ENCODE assay signal across 12 cellular contexts in the genomic region with DNA sequence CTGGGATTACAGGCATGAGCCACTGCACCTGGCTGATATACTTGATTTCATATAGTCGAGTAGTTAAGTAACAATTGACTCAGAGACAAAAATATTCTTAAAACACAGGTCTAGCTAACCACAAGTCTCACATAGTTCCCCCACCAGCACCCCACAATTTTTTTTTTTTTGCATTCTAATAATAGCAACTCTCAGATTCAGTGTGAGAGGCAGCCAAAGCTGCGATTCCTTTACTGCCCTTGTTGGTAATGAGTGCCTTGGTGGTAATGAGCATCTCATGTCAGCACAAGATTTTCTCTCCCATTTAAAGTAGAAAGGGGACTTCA.
DNase-seq lines count a peak whose midpoint lies in the region; ATAC-seq and FAIRE-seq lines count a peak whose summit lies in the region.
"Had no signal": no experiment of that assay in that cellular context is flagged by ENCODE, and none has a peak within 500 bp of the region (broad histone marks: within the 10 kb centered on the region; RNA-seq: fewer than 3 reads in every experiment).

No MANE protein-coding gene starts in this region.

- H4K20me1 ChIP-seq in GM23248 (ENCODE audit: insufficient read depth), result no peaks in the 10 kb centered on the region

- H3K4me3 Mint-ChIP-seq in memory B cell, result no peak overlapping the region
- no peak overlapping the region for H3K4me3 Mint-ChIP-seq in activated T-cell treated with anti-CD3 and anti-CD28 coated beads, Interleukin-2, amount 50 U/mL, for 24 hours
- H3K4me3 Mint-ChIP-seq: activated T-helper 17 cell treated with anti-CD3 and anti-CD28 coated beads, Interleukin-2, amount 50 U/mL, for 72 hours had no signal

- FAIRE-seq in small intestine (lab: Jason Lieb, UNC), result no peak

- H3K27ac ChIP-seq in GM23248, result no peak overlapping the region
- no peak overlapping the region for H3K27ac ChIP-seq in small intestine (ENCODE audit: low read depth in 1 of 2, low read length in 1 of 2)
- H3K27ac ChIP-seq: hepatocyte had no signal

- in situ Hi-C loops in GM23248 (cut with MboI), result no loop called here

- DNase-seq in HCEC 1CT (peak; percentile 71), memory B cell (ENCODE audit: low spot score in 2 of 2) (no peak), LoVo (ENCODE audit: low spot score) (no peak), GM23248 (no peak), small intestine (no peak)
- no peak for DNase-seq in activated T-cell treated with anti-CD3 and anti-CD28 coated beads, Interleukin-2, amount 50 U/mL, for 24 hours
- DNase-seq: cortex of kidney, T1000 had no signal

- 55 to 60% methylated on average over 2 of the region's 2 CpGs for WGBS in GM23248 (ENCODE audit: low coverage in 1 of 2, low lambda C conversion rate in 2 of 2, missing lambda C conversion rate in 2 of 2), 2 experiments
- WGBS in small intestine, 3 donors, result 58 to 81% (median 69%) methylated on average over 2 of the region's 2 CpGs

- H3K27me3 Mint-ChIP-seq in memory B cell, result peaks cover 4% of the 10 kb centered on the region
- peaks cover 23% of the 10 kb centered on the region for H3K27me3 Mint-ChIP-seq in activated T-cell treated with anti-CD3 and anti-CD28 coated beads, Interleukin-2, amount 50 U/mL, for 24 hours

- no peaks in the 10 kb centered on the region for H3K9me3 ChIP-seq in GM23248 (ENCODE audit: low read depth)
- no peaks in the 10 kb centered on the region for H3K9me3 ChIP-seq in small intestine (ENCODE audit: control insufficient read depth, low read depth)

- peaks cover 11% of the 10 kb centered on the region for H3K4me1 Mint-ChIP-seq in memory B cell
- peaks cover 10% of the 10 kb centered on the region for H3K4me1 Mint-ChIP-seq in activated T-cell treated with anti-CD3 and anti-CD28 coated beads, Interleukin-2, amount 50 U/mL, for 24 hours (ENCODE audit: low read depth)

- peaks cover 85% of the 10 kb centered on the region for H3K4me1 ChIP-seq in GM23248 (ENCODE audit: insufficient read depth)
- peaks cover 0 to 22% of the 10 kb centered on the region in 2 donors for H3K4me1 ChIP-seq in small intestine (ENCODE audit: control insufficient read depth in 2 of 2, insufficient read depth in 1 of 2, low read depth in 1 of 2, low read length in 1 of 2)

- H3K27ac Mint-ChIP-seq in memory B cell, result peak overlapping the region; percentile 31
- no peak overlapping the region for H3K27ac Mint-ChIP-seq in activated T-cell treated with anti-CD3 and anti-CD28 coated beads, Interleukin-2, amount 50 U/mL, for 24 hours
- H3K27ac Mint-ChIP-seq: activated T-helper 17 cell treated with anti-CD3 and anti-CD28 coated beads, Interleukin-2, amount 50 U/mL, for 72 hours had no signal

- H3K36me3 Mint-ChIP-seq in memory B cell, result no peaks in the 10 kb centered on the region
- H3K36me3 Mint-ChIP-seq in activated T-cell treated with anti-CD3 and anti-CD28 coated beads, Interleukin-2, amount 50 U/mL, for 24 hours (ENCODE audit: low read depth), result no peaks in the 10 kb centered on the region

- no peaks in the 10 kb centered on the region for H3K9me3 Mint-ChIP-seq in memory B cell
- H3K9me3 Mint-ChIP-seq in activated T-cell treated with anti-CD3 and anti-CD28 coated beads, Interleukin-2, amount 50 U/mL, for 24 hours, result no peaks in the 10 kb centered on the region
- H3K9me3 Mint-ChIP-seq: activated T-helper 17 cell treated with anti-CD3 and anti-CD28 coated beads, Interleukin-2, amount 50 U/mL, for 72 hours had no signal

- no peak overlapping the region for H3K9ac ChIP-seq in GM23248

- no peaks in the 10 kb centered on the region for H3K36me3 ChIP-seq in GM23248 (ENCODE audit: low read depth)
- no peaks in the 10 kb centered on the region for H3K36me3 ChIP-seq in small intestine (ENCODE audit: control insufficient read depth in 2 of 2, insufficient read depth in 2 of 2, low read length in 2 of 2)

- peaks cover 63% of the 10 kb centered on the region for H3F3A ChIP-seq in GM23248 (ENCODE audit: insufficient read depth)

- H2AFZ ChIP-seq in GM23248, result no peak overlapping the region
- H2AFZ ChIP-seq: hepatocyte had no signal

- ATAC-seq in GM19025 (IDR thresholded peaks at IDR 0.05; ENCODE audit: low read depth, unreplicated experiment) (peak; percentile 90), HG03378 (IDR thresholded peaks at IDR 0.05; ENCODE audit: unreplicated experiment) (peak; percentile 91), memory B cell (ENCODE audit: low read depth) (peak; percentile 66)
- ATAC-seq: activated T-helper 17 cell treated with anti-CD3 and anti-CD28 coated beads, Interleukin-2, amount 50 U/mL, for 72 hours had no signal

- no peaks in the 10 kb centered on the region for H3K9me2 ChIP-seq in GM23248 (ENCODE audit: insufficient read depth)

- no peaks in the 10 kb centered on the region for H3K27me3 ChIP-seq in GM23248 (replicated peaks; ENCODE audit: insufficient read depth)
- no peaks in the 10 kb centered on the region for H3K27me3 ChIP-seq in small intestine (ENCODE audit: control insufficient read depth in 2 of 2, insufficient read depth in 2 of 2, low read length in 2 of 2)
- H3K27me3 ChIP-seq: hepatocyte had no signal

- H3K79me2 ChIP-seq in GM23248 (ENCODE audit: insufficient read depth), result peaks cover 84% of the 10 kb centered on the region

- no peak overlapping the region for H3K4me3 ChIP-seq in GM23248
- H3K4me3 ChIP-seq in small intestine (ENCODE audit: low read depth in 1 of 2, low read length in 2 of 2), result no peak overlapping the region
- H3K4me3 ChIP-seq: hepatocyte had no signal

- H3K4me2 ChIP-seq in GM23248 (ENCODE audit: unreplicated experiment), result no peak overlapping the region
- H3K4me2 ChIP-seq: hepatocyte had no signal
